Comparison of ENCODE assay signal across 21 cellular contexts in the genomic region with DNA sequence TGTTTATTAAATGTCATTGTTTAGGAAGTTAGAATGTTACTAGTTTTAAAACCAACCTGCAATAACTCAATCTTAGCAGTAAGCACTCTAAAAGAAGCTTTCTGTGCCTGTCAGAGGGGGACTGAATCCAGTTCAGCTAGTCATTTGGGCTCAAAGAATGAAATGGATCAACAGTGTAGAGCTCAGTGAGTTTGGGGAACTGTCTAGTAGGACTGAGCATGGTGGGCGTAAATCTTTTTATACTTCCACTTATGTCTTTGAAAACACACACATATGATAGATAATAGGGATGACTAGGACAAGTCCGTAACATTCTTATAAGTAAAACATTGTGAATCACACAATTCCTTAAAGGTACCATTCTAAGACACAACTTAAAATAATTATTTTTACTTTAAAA.
"Had no signal": no experiment of that assay in that cellular context is flagged by ENCODE, and none has a peak within 500 bp of the region (broad histone marks: within the 10 kb centered on the region; RNA-seq: fewer than 3 reads in every experiment).

No MANE protein-coding gene starts in this region.

- H3K27ac Mint-ChIP-seq: activated CD4-positive, alpha-beta T cell treated with anti-CD3 and anti-CD28 coated beads for 36 hours; activated naive CD4-positive, alpha-beta T cell treated with anti-CD3 and anti-CD28 coated beads, Interleukin-2, amount 10 ng/mL, durations not matched to agents 7 days and 5 days; activated T-cell treated with anti-CD3 and anti-CD28 coated beads, Interleukin-2, amount 50 U/mL, for 72 hours; dendritic cell treated with granulocyte-macrophage colony-stimulating factor and Interleukin-4, amounts not matched to agents 40 ng/mL and 50 ng/mL, for 4 days; mesothelial cell of epicardium; naive thymus-derived CD8-positive, alpha-beta T cell; stimulated activated naive CD8-positive, alpha-beta T cell treated with anti-CD3 and anti-CD28 coated beads, Interleukin-15, Interleukin-2, amounts not matched to agents 100 ng/mL and 50 ng/mL, for 24 hours; WTC11 had no signal

- H3K4me1 Mint-ChIP-seq: activated CD4-positive, alpha-beta T cell treated with anti-CD3 and anti-CD28 coated beads for 36 hours; activated naive CD4-positive, alpha-beta T cell treated with anti-CD3 and anti-CD28 coated beads, Interleukin-2, amount 10 ng/mL, durations not matched to agents 7 days and 5 days had no signal

- H3K4me3 ChIP-seq: heart left ventricle, ovary, psoas muscle, right atrium auricular region, tibial nerve had no signal

- H3K4me1 ChIP-seq: psoas muscle, right atrium auricular region had no signal

- ATAC-seq: activated CD4-positive, alpha-beta T cell treated with anti-CD3 and anti-CD28 coated beads for 36 hours; activated T-cell treated with anti-CD3 and anti-CD28 coated beads, Interleukin-2, amount 50 U/mL, for 72 hours; heart left ventricle; naive thymus-derived CD8-positive, alpha-beta T cell; psoas muscle; WTC11 had no signal

- H3K4me3 Mint-ChIP-seq: activated CD4-positive, alpha-beta T cell treated with anti-CD3 and anti-CD28 coated beads for 36 hours; activated naive CD4-positive, alpha-beta T cell treated with anti-CD3 and anti-CD28 coated beads, Interleukin-2, amount 10 ng/mL, durations not matched to agents 7 days and 5 days; activated T-cell treated with anti-CD3 and anti-CD28 coated beads, Interleukin-2, amount 50 U/mL, for 72 hours; dendritic cell treated with granulocyte-macrophage colony-stimulating factor and Interleukin-4, amounts not matched to agents 40 ng/mL and 50 ng/mL, for 4 days; mesothelial cell of epicardium; naive thymus-derived CD8-positive, alpha-beta T cell; stimulated activated naive CD8-positive, alpha-beta T cell treated with anti-CD3 and anti-CD28 coated beads, Interleukin-15, Interleukin-2, amounts not matched to agents 100 ng/mL and 50 ng/mL, for 24 hours; WTC11 had no signal

- H3K27ac ChIP-seq: heart left ventricle, ovary, psoas muscle, right atrium auricular region, tibial nerve had no signal

- H3K36me3 ChIP-seq: heart left ventricle, ovary, right atrium auricular region, tibial nerve had no signal

- DNase-seq: activated CD4-positive, alpha-beta T cell treated with anti-CD3 and anti-CD28 coated beads for 36 hours; activated CD4-positive, alpha-beta T cell treated with anti-CD3 and anti-CD28 coated beads, Interleukin-2, amount 50 U/mL, for 4 hours; activated effector memory CD4-positive, alpha-beta T cell treated with Interleukin-2 at 50 U/mL for 16 hours; activated naive CD4-positive, alpha-beta T cell treated with anti-CD3 and anti-CD28 coated beads, Interleukin-2, amount 10 ng/mL, durations not matched to agents 7 days and 5 days; activated T-cell treated with anti-CD3 and anti-CD28 coated beads, Interleukin-2, amount 50 U/mL, for 72 hours; effector CD4-positive, alpha-beta T cell; heart left ventricle; kidney; naive thymus-derived CD8-positive, alpha-beta T cell; ovary; psoas muscle; stimulated activated CD4-positive, alpha-beta T cell treated with anti-CD3 and anti-CD28 coated beads, Interleukin-12 subunit alpha, Interleukin-12 subunit beta, amount 100 ng/mL, for 4 hours; stimulated activated CD4-positive, alpha-beta T cell treated with anti-CD3 and anti-CD28 coated beads, Interleukin-4, amount 100 ng/mL, for 4 hours; substantia nigra; T-helper 9 cell had no signal

- H3K27me3 ChIP-seq: heart left ventricle, ovary, right atrium auricular region, tibial nerve had no signal

- H3K9me3 Mint-ChIP-seq: activated naive CD4-positive, alpha-beta T cell treated with anti-CD3 and anti-CD28 coated beads, Interleukin-2, amount 10 ng/mL, durations not matched to agents 7 days and 5 days; activated T-cell treated with anti-CD3 and anti-CD28 coated beads, Interleukin-2, amount 50 U/mL, for 72 hours; dendritic cell treated with granulocyte-macrophage colony-stimulating factor and Interleukin-4, amounts not matched to agents 40 ng/mL and 50 ng/mL, for 4 days; naive thymus-derived CD8-positive, alpha-beta T cell; stimulated activated naive CD8-positive, alpha-beta T cell treated with anti-CD3 and anti-CD28 coated beads, Interleukin-15, Interleukin-2, amounts not matched to agents 100 ng/mL and 50 ng/mL, for 24 hours; WTC11 had no signal

- H3K27me3 Mint-ChIP-seq: activated CD4-positive, alpha-beta T cell treated with anti-CD3 and anti-CD28 coated beads for 36 hours; activated naive CD4-positive, alpha-beta T cell treated with anti-CD3 and anti-CD28 coated beads, Interleukin-2, amount 10 ng/mL, durations not matched to agents 7 days and 5 days; dendritic cell treated with granulocyte-macrophage colony-stimulating factor and Interleukin-4, amounts not matched to agents 40 ng/mL and 50 ng/mL, for 4 days; naive thymus-derived CD8-positive, alpha-beta T cell; stimulated activated naive CD8-positive, alpha-beta T cell treated with anti-CD3 and anti-CD28 coated beads, Interleukin-15, Interleukin-2, amounts not matched to agents 100 ng/mL and 50 ng/mL, for 24 hours had no signal

- H3K36me3 Mint-ChIP-seq: mesothelial cell of epicardium, WTC11 had no signal
